Comparison of ENCODE assay signal across 7 cellular contexts in the genomic region with DNA sequence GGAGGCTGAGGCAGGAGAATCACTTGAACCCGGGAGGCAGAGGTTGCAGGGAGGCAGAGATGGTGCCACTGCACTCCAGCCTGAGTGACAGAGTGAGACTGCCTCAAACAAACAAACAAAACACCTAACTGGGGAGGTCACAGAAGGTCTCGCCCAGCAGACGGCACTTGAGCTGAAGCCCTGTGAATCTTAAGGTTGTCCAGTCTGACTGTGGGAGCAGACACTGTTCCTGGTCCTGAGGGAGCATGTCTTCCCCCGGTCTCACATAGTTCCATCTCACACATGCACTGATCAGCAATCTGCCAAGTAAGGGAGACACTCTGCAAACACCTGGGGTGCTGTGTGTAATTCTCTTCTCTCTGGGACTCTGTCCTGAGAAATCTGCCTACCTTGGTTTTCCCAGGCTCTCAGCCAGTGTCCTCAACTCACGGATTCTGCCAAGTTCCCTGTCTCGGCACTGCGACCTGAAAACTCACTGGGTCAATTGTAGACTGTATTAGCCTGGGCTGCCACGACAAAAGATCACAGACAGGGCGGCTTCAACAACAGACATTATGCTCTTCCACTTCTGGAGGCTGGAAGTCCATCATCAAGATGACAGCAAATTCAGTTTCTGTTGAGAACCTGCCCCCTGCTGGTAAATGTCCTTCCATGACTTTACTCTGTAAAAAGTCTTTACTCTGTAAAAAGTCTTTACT.
A peak's percentile ranks its signal among the peaks of the same experiment; 100 is the strongest.
DNase-seq lines count a peak whose midpoint lies in the region; ATAC-seq and TF ChIP-seq lines count a peak whose summit lies in the region.

No MANE protein-coding gene starts in this region.

- no peak overlapping the region for H3K9ac ChIP-seq in SU-DHL-6 (ENCODE audit: low read length)

- H4K20me1 ChIP-seq in DOHH2 (ENCODE audit: control insufficient read depth, insufficient read depth, low read depth, low read length) = 0 out of 2 replicates have a peak, but pooled peaks cover 3% of the 10 kb centered on the region
- no peaks in the 10 kb centered on the region for H4K20me1 ChIP-seq in SU-DHL-6 (ENCODE audit: low read depth, low read length)

- H3K4me2 ChIP-seq in DOHH2 (ENCODE audit: low read length) (no peak overlapping the region), SU-DHL-6 (ENCODE audit: low read depth, low read length, poor library complexity, severe bottlenecking) (no peak overlapping the region)

- H3K79me2 ChIP-seq in DOHH2 (ENCODE audit: control insufficient read depth, low read length) (no peaks in the 10 kb centered on the region), SU-DHL-6 (ENCODE audit: insufficient read depth, low read length) (no peaks in the 10 kb centered on the region)

- no peak overlapping the region for H2AFZ ChIP-seq in SU-DHL-6 (ENCODE audit: low read depth, low read length, severe bottlenecking)

- DNase-seq in Jurkat, Clone E6-1 (ENCODE audit: low read depth, low spot score) = peak; percentile 57
- peak; percentile 69 for DNase-seq in fibroblast of the aortic adventitia (ENCODE audit: low read depth)
- DNase-seq in stimulated activated naive CD8-positive, alpha-beta T cell treated with anti-CD3 and anti-CD28 coated beads, Interleukin-15, Interleukin-2, amounts not matched to agents 100 U/mL and 50 U/mL, for 24 hours = peak; percentile 33
- no peak for DNase-seq in T-helper 9 cell
- no peak for DNase-seq in HPDE6-E6E7 (ENCODE audit: extremely low spot score)

- no peaks in the 10 kb centered on the region for H3K9me2 ChIP-seq in DOHH2 (replicated peaks; ENCODE audit: control insufficient read depth, low read length)
- H3K9me2 ChIP-seq in SU-DHL-6 (replicated peaks; ENCODE audit: insufficient read depth, low read length) = no peaks in the 10 kb centered on the region

- H3K4me1 ChIP-seq in DOHH2 (ENCODE audit: control insufficient read depth, low read length) = 0 out of 2 replicates have a peak, but pooled peaks cover 6% of the 10 kb centered on the region

- H3K36me3 ChIP-seq in DOHH2 (ENCODE audit: control insufficient read depth, low read length) (no peaks in the 10 kb centered on the region), SU-DHL-6 (ENCODE audit: low read length) (no peaks in the 10 kb centered on the region)

- TF ChIP-seq CTCF in DOHH2 (IDR thresholded peaks at IDR 0.05; ENCODE audit: low read depth, low read length, poor library complexity, severe bottlenecking) (peak; percentile 68), SU-DHL-6 (IDR thresholded peaks at IDR 0.05; ENCODE audit: insufficient read depth, low read length, poor library complexity, severe bottlenecking) (peak; percentile 39), fibroblast of the aortic adventitia (IDR thresholded peaks at IDR 0.05; ENCODE audit: insufficient read depth, low read length) (peak; percentile 62)

- no peaks in the 10 kb centered on the region for H3F3A ChIP-seq in DOHH2 (ENCODE audit: control insufficient read depth, insufficient read depth)
- H3F3A ChIP-seq in SU-DHL-6 (ENCODE audit: insufficient read depth) = no peaks in the 10 kb centered on the region

- H3K27ac ChIP-seq in DOHH2 (ENCODE audit: low read depth, low read length) (no peak overlapping the region), SU-DHL-6 (ENCODE audit: low read depth, low read length) (no peak overlapping the region)

- H3K4me3 ChIP-seq in DOHH2 (ENCODE audit: low read length) (no peak overlapping the region), SU-DHL-6 (ENCODE audit: insufficient read depth, low read length, poor library complexity, severe bottlenecking) (no peak overlapping the region), fibroblast of the aortic adventitia (ENCODE audit: low read depth, low read length) (no peak overlapping the region)
- no peak overlapping the region for H3K4me3 ChIP-seq in Jurkat, Clone E6-1 (ENCODE audit: low read length)

- ATAC-seq in stimulated activated naive CD8-positive, alpha-beta T cell treated with anti-CD3 and anti-CD28 coated beads, Interleukin-15, Interleukin-2, amounts not matched to agents 100 U/mL and 50 U/mL, for 24 hours = no peak

- H3K27me3 ChIP-seq in DOHH2 (ENCODE audit: control insufficient read depth, low read length) = peaks cover 4% of the 10 kb centered on the region; the same call in 1 of the 2 replicates
- H3K27me3 ChIP-seq in SU-DHL-6 (ENCODE audit: low read length) = no peaks in the 10 kb centered on the region

- H3K9me3 ChIP-seq in DOHH2 (ENCODE audit: control insufficient read depth, insufficient read depth, low read length) = no peaks in the 10 kb centered on the region
- H3K9me3 ChIP-seq in SU-DHL-6 (ENCODE audit: insufficient read depth, low read length) = no peaks in the 10 kb centered on the region

Comparison
In these comparisons a context has a peak if more than half of its experiments do, and no peak if none do; other contexts are left out.
1. DNase-seq: peak in Jurkat, Clone E6-1 (single experiment), fibroblast of the aortic adventitia (single experiment) and stimulated activated naive CD8-positive, alpha-beta T cell treated with anti-CD3 and anti-CD28 coated beads, Interleukin-15, Interleukin-2, amounts not matched to agents 100 U/mL and 50 U/mL, for 24 hours (single experiment); none in T-helper 9 cell (single experiment) and HPDE6-E6E7 (single experiment).
2. Peak in every context shown above with its lines, with median percentiles within 50 percentile points of each other: CTCF ChIP-seq.